Comparison of ENCODE assay signal across 21 cellular contexts in the genomic region with DNA sequence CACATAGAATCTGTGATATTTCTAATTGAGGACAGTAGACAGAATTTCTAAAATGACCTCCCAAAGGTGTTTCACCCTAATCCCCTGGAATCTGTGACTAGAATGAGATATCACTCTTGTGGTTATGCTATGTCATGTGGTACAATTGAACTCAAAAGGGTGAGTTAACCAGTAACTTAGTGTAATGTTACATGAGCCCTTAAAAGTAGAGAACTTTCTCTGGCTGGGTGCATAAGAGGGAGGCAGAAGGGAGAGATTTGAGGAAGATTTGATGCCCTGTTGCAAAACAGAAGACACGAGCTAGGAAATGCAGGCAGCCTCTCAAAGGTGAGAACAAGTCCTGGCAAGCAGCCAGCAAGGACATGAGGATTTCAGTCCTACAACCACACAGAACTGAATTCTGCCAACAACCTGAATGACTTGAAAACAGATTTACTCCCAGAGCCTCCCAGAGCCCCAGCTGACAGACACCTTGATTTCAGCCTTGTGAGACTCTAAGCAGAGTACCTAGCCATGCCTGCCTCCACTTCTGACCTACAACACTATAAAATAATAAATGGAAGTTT.
A peak's percentile ranks its signal among the peaks of the same experiment; 100 is the strongest.
DNase-seq lines count a peak whose midpoint lies in the region; TF ChIP-seq lines count a peak whose summit lies in the region.
"Had no signal": no experiment of that assay in that cellular context is flagged by ENCODE, and none has a peak within 500 bp of the region (broad histone marks: within the 10 kb centered on the region; RNA-seq: fewer than 3 reads in every experiment).

No MANE protein-coding gene starts in this region.

- no peaks in the 10 kb centered on the region for H3K9me3 ChIP-seq in BE2C
- H3K9me3 ChIP-seq: SJCRH30 had no signal

- no peak overlapping the region for H3K27ac Mint-ChIP-seq in Calu3 (ENCODE audit: unreplicated experiment)

- CTCF ChIA-PET in Calu3 (lab: Charles Lee): no interaction called here

- no peak overlapping the region for H3K4me3 Mint-ChIP-seq in Calu3 (ENCODE audit: low read depth, unreplicated experiment)
- H3K4me3 Mint-ChIP-seq: CD8-positive, alpha-beta memory T cell had no signal

- no peaks in the 10 kb centered on the region for H3K27me3 ChIP-seq in BE2C
- H3K27me3 ChIP-seq in kidney epithelial cell (ENCODE audit: control insufficient read depth, insufficient read depth, low read length): no peaks in the 10 kb centered on the region
- H3K27me3 ChIP-seq: BLaER1 treated with 17β-estradiol and CSF1 and Interleukin-3, amounts not matched to agents 10 nM and 100 nM; SJCRH30 had no signal

- BruUV-seq in Calu3 (replicated peaks; lab: Mats Ljungman, UMichigan): no TSS peak

- H3K9me3 Mint-ChIP-seq in Calu3 (ENCODE audit: low read depth, unreplicated experiment): peaks cover 2% of the 10 kb centered on the region

- H3K4me1 Mint-ChIP-seq in Calu3 (ENCODE audit: low read depth, unreplicated experiment): peaks cover 14% of the 10 kb centered on the region
- H3K4me1 Mint-ChIP-seq: CD8-positive, alpha-beta memory T cell had no signal

- H3K36me3 Mint-ChIP-seq in Calu3 (ENCODE audit: insufficient read depth, unreplicated experiment): no peaks in the 10 kb centered on the region
- H3K36me3 Mint-ChIP-seq: CD8-positive, alpha-beta memory T cell had no signal

- peaks cover 17% of the 10 kb centered on the region for H3K4me1 ChIP-seq in BE2C
- H3K4me1 ChIP-seq: SJCRH30 had no signal

- H3K27me3 Mint-ChIP-seq in Calu3 (ENCODE audit: unreplicated experiment): peaks cover 11% of the 10 kb centered on the region

- DNase-seq in BE2C (peak; percentile 18), Calu3 (peak; percentile 21), RPMI8226 (peak; percentile 13), kidney epithelial cell (ENCODE audit: low read depth) (peak; percentile 12), SIG-M5 treated with dmso at 0.1 percent for 504 hours (lab: John Stamatoyannopoulos, UW; ENCODE audit: unreplicated experiment) (no peak), NCI-H1436 (lab: John Stamatoyannopoulos, UW) (no peak), coronary artery (ENCODE audit: low spot score) (no peak)
- DNase-seq: CD8-positive, alpha-beta memory T cell; EL; H7; IMR-90; Kasumi-1; NCI-H1105; NCI-H187; NCI-H510A; NK-92 treated with Interleukin-12 subunit alpha and Interleukin-12 subunit beta, amount 100 ng/mL, for 24 hours; OCI-M1; T-helper 2 cell had no signal

- intact Hi-C loops in Calu3 (cut with micrococcal nuclease; ENCODE audit: unreplicated experiment): no loop called here

- H3K36me3 ChIP-seq in BE2C (no peaks in the 10 kb centered on the region), kidney epithelial cell (ENCODE audit: control insufficient read depth, insufficient read depth, low read length) (no peaks in the 10 kb centered on the region)
- H3K36me3 ChIP-seq: BLaER1 treated with 17β-estradiol and CSF1 and Interleukin-3, amounts not matched to agents 10 nM and 100 nM; SJCRH30 had no signal

- TF ChIP-seq CTCF in BE2C (IDR thresholded peaks at IDR 0.05; ENCODE audit: low read depth, low read length) (no peak), Calu3 (IDR thresholded peaks at IDR 0.05; ENCODE audit: unreplicated experiment) (no peak), kidney epithelial cell (IDR thresholded peaks at IDR 0.05; ENCODE audit: insufficient read depth, low read length, poor library complexity, severe bottlenecking) (no peak), coronary artery (IDR thresholded peaks at IDR 0.05) (no peak)

- no peak overlapping the region for H3K27ac ChIP-seq in coronary artery
- H3K27ac ChIP-seq: BLaER1 treated with 17β-estradiol and CSF1 and Interleukin-3, amounts not matched to agents 10 nM and 100 nM; RWPE1; SJCRH30 had no signal

- H3K4me3 ChIP-seq in BE2C (ENCODE audit: low read depth, low read length) (no peak overlapping the region), kidney epithelial cell (ENCODE audit: low read depth, low read length) (no peak overlapping the region), coronary artery (no peak overlapping the region)
- H3K4me3 ChIP-seq: BLaER1 treated with 17β-estradiol and CSF1 and Interleukin-3, amounts not matched to agents 10 nM and 100 nM; SJCRH30 had no signal

Comparison
In these comparisons a context has a peak if more than half of its experiments do, and no peak if none do; other contexts are left out.
1. DNase-seq: peak in BE2C (single experiment), Calu3 (single experiment), RPMI8226 (single experiment) and kidney epithelial cell (single experiment); none in SIG-M5 treated with dmso at 0.1 percent for 504 hours (single experiment), NCI-H1436 (single experiment) and coronary artery (single experiment).